In genomic region chr1:158732524-158732923, GRCh38 we compare ENCODE assay signal across 12 cellular contexts. TPM values are rescaled to one million over a fixed set of nuclear protein-coding genes. Genes with fewer than 3 reads are reported as not detected.
"Had no signal": no experiment of that assay in that cellular context is flagged by ENCODE, and none has a peak within 500 bp of the region (broad histone marks: within the 10 kb centered on the region; RNA-seq: fewer than 3 reads in every experiment).

No MANE protein-coding gene starts in this region.

- H3K4me3 ChIP-seq: GM23248, HAP-1 had no signal

- FAIRE-seq: HepG2 had no signal

- DNase-seq: GM23248, GOT3, H7, HFFc6, KG1 had no signal

- H3K9me3 ChIP-seq: HAP-1 had no signal

- H2AFZ ChIP-seq: GM23248 had no signal

- H3K9ac ChIP-seq: GM23248 had no signal

- H3K36me3 ChIP-seq: HAP-1 had no signal

- ATAC-seq: HCT116, HepG2 had no signal

- H3K27ac ChIP-seq: GM23248, HL-60 had no signal

- H3K4me1 ChIP-seq: HAP-1 had no signal

RNA-seq across cellular contexts. Expression of gene OR6K3, which starts 12.0 kb away (rescaled TPM):
- total RNA-seq: GM23248, H4, H7, HepG2, HFFc6, HT1080 had no signal
- polyA plus RNA-seq: GM23248, HepG2, IgD-negative memory B cell had no signal

RNA-seq across cellular contexts. Expression of gene OR6K6, which starts 22.0 kb away (rescaled TPM):
- total RNA-seq: GM23248, H4, H7, HepG2, HFFc6, HT1080 had no signal
- polyA plus RNA-seq: GM23248, HepG2, IgD-negative memory B cell had no signal

RNA-seq across cellular contexts. Expression of gene OR6K2, which starts 32.1 kb away (rescaled TPM):
- total RNA-seq: GM23248, H4, H7, HepG2, HFFc6, HT1080 had no signal
- polyA plus RNA-seq: GM23248, HepG2, IgD-negative memory B cell had no signal

RNA-seq across cellular contexts. Expression of gene OR6N1, which starts 39.5 kb away (rescaled TPM):
- total RNA-seq: GM23248, H4, H7, HepG2, HFFc6, HT1080 had no signal
- polyA plus RNA-seq: GM23248, HepG2, IgD-negative memory B cell had no signal

RNA-seq across cellular contexts. Expression of gene SPTA1, which starts 46.0 kb away (rescaled TPM):
- total RNA-seq: GM23248, H7, HepG2, HFFc6, HT1080 had no signal
- polyA plus RNA-seq: GM23248, HepG2, IgD-negative memory B cell had no signal
